ENCODE assay signal across 20 cellular contexts in the genomic region with DNA sequence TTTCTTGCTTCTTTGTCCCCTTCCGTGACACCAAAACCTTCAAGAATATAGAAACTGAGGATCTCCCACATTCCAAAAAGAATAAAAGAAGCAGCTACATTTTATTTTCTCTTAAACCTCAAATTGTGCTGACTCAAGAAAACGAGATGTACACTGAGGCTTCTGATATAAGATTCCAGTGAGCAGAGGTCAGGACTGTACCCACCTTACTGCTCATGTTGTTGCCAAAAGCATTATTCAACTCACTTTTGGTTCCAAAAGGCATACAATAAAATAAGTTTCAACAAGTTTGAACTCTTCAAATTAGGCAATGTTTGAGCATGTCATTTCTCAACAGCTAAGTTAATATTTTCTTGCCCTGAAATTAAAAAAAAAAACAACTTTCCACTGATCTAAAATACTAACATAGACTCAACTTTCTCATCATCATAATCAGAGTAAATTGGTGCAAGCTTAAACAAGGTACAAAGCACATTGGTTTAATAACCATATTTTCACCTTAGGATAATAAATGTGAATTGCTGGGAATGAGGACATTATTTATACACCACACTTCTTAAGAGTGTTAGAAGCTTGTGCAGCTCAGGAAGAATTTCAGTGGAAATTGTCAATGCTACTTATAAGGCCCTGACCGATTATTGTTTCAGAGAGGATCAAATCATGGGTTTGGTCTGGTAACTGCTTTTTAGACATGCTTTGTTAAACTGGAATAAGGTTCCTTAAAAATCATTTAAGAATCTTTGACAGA.
DNase-seq lines count a peak whose midpoint lies in the region; ATAC-seq, FAIRE-seq and TF ChIP-seq lines count a peak whose summit lies in the region.
"Had no signal": no experiment of that assay in that cellular context is flagged by ENCODE, and none has a peak within 500 bp of the region (broad histone marks: within the 10 kb centered on the region; RNA-seq: fewer than 3 reads in every experiment).

No MANE protein-coding gene starts in this region.

- H3F3A ChIP-seq in GM23248 (ENCODE audit: insufficient read depth): peaks cover 18% of the 10 kb centered on the region

- DNase-seq in GM23248 (no peak), bronchial epithelial cell (ENCODE audit: low read depth) (peak; percentile 92), left lobe of liver (ENCODE audit: low spot score) (no peak), renal cortical epithelial cell (ENCODE audit: low read depth) (peak; percentile 36), DMS153 treated with DMSO at 0.1 percent for 48 hours (lab: John Stamatoyannopoulos, UW; ENCODE audit: unreplicated experiment) (no peak), activated gamma-delta T cell (lab: John Stamatoyannopoulos, UW) (no peak)
- DNase-seq: CD8-positive, alpha-beta memory T cell; GF-D8; HFFc6; NCI-H1436; NCI-H2029 treated with DMSO at 0.1 percent for 48 hours; NCI-H510A; NCI-H774; PC-3 had no signal

- H4K20me1 ChIP-seq in GM23248 (ENCODE audit: insufficient read depth): no peaks in the 10 kb centered on the region
- H4K20me1 ChIP-seq: BLaER1 treated with 17β-estradiol and CSF1 and Interleukin-3, amounts not matched to agents 10 nM and 100 nM had no signal

- H3K79me2 ChIP-seq in GM23248 (ENCODE audit: insufficient read depth): no peaks in the 10 kb centered on the region

- ATAC-seq in left lobe of liver (peak; percentile 88), GM18498 (IDR thresholded peaks at IDR 0.05; ENCODE audit: unreplicated experiment) (no peak), HG03025 (IDR thresholded peaks at IDR 0.05; ENCODE audit: low FRiP score, unreplicated experiment) (no peak)
- ATAC-seq: PC-3 had no signal

- no peaks in the 10 kb centered on the region for H3K9me2 ChIP-seq in GM23248 (ENCODE audit: insufficient read depth)

- no peak overlapping the region for H3K27ac ChIP-seq in GM23248
- H3K27ac ChIP-seq: BLaER1 treated with 17β-estradiol and CSF1 and Interleukin-3, amounts not matched to agents 10 nM and 100 nM had no signal

- WGBS in GM23248 (ENCODE audit: low coverage in 1 of 2, low lambda C conversion rate in 2 of 2, missing lambda C conversion rate in 2 of 2), 2 experiments: 69 to 74% methylated on average over 3 of the region's 3 CpGs

- H3K4me1 ChIP-seq in GM23248 (ENCODE audit: insufficient read depth): peaks cover 22% of the 10 kb centered on the region
- H3K4me1 ChIP-seq: BLaER1 treated with 17β-estradiol and CSF1 and Interleukin-3, amounts not matched to agents 10 nM and 100 nM had no signal

- no peaks in the 10 kb centered on the region for H3K9me3 ChIP-seq in GM23248 (ENCODE audit: low read depth)
- H3K9me3 ChIP-seq: BLaER1 treated with 17β-estradiol and CSF1 and Interleukin-3, amounts not matched to agents 10 nM and 100 nM had no signal

- no peaks in the 10 kb centered on the region for H3K36me3 ChIP-seq in GM23248 (ENCODE audit: low read depth)
- no peaks in the 10 kb centered on the region for H3K36me3 ChIP-seq in bronchial epithelial cell (ENCODE audit: control insufficient read depth, insufficient read depth, low read length)
- H3K36me3 ChIP-seq: BLaER1 treated with 17β-estradiol and CSF1 and Interleukin-3, amounts not matched to agents 10 nM and 100 nM had no signal

- H3K9ac ChIP-seq in GM23248: no peak overlapping the region
- H3K9ac ChIP-seq: BLaER1 treated with 17β-estradiol and CSF1 and Interleukin-3, amounts not matched to agents 10 nM and 100 nM had no signal

- H3K27me3 ChIP-seq in GM23248 (replicated peaks; ENCODE audit: insufficient read depth) (no peaks in the 10 kb centered on the region), bronchial epithelial cell (ENCODE audit: control insufficient read depth, insufficient read depth, low read length) (no peaks in the 10 kb centered on the region)
- H3K27me3 ChIP-seq: BLaER1 treated with 17β-estradiol and CSF1 and Interleukin-3, amounts not matched to agents 10 nM and 100 nM had no signal

- FAIRE-seq in bronchial epithelial cell (lab: Jason Lieb, UNC): no peak
- FAIRE-seq: A204.1, GM12891, H1 had no signal

- no peak overlapping the region for H3K4me2 ChIP-seq in GM23248 (ENCODE audit: unreplicated experiment)
- H3K4me2 ChIP-seq: BLaER1 treated with 17β-estradiol and CSF1 and Interleukin-3, amounts not matched to agents 10 nM and 100 nM had no signal

- peak overlapping the region; percentile 39; the same call in 1 of the 2 replicates for H2AFZ ChIP-seq in GM23248

- in situ Hi-C loops in GM23248 (cut with MboI): no loop called here

- no peak for TF ChIP-seq CTCF in bronchial epithelial cell (IDR thresholded peaks at IDR 0.05; ENCODE audit: insufficient read depth, low read length, severe bottlenecking)

- H3K4me3 ChIP-seq in GM23248 (no peak overlapping the region), bronchial epithelial cell (ENCODE audit: low read depth, low read length) (no peak overlapping the region)
- H3K4me3 ChIP-seq: BLaER1 treated with 17β-estradiol and CSF1 and Interleukin-3, amounts not matched to agents 10 nM and 100 nM had no signal

Comparison
In these comparisons a context has a peak if more than half of its experiments do, and no peak if none do; other contexts are left out.
1. DNase-seq: peak in bronchial epithelial cell (single experiment) and renal cortical epithelial cell (single experiment); none in GM23248 (single experiment), left lobe of liver (single experiment), DMS153 treated with DMSO at 0.1 percent for 48 hours (single experiment) and activated gamma-delta T cell (single experiment).